In the genomic region with DNA sequence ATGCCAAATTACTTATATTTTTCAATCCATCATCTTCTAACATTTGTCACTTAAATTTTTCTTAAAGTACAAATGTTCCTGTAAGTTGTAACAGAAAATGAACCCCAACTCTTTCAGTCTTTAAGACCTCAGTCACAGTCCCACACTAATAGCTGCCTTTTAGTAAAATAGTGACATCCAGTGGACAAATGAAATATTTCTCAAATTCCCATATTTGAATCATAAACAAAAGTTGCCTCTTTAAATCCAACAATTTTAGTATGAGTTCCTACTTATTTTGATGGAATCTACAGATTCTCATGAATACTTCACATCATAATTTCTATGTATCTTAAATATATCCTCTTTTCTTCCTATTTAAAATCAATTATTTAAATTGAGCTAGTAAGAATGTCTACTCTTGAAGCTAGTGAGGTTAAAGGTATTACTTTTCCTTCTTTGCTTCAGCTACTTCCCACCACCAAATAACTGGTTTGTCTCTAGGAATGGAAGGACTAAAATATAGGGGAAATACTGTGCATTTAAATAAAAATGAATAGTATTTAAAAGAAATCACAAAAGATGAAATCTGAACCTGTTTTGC, we compare ENCODE assay signal across 8 cellular contexts. TPM values are rescaled to one million over a fixed set of nuclear protein-coding genes. Genes with fewer than 3 reads are reported as not detected.
DNase-seq lines count a peak whose midpoint lies in the region; ATAC-seq lines count a peak whose summit lies in the region.

No MANE protein-coding gene starts in this region.

- peaks cover 0 to 6% (median 4%) of the 10 kb centered on the region in 3 donors for H3K4me1 Mint-ChIP-seq in naive B cell

- ATAC-seq in HG02623 (IDR thresholded peaks at IDR 0.05; ENCODE audit: unreplicated experiment) = peak; percentile 62
- peak; percentile 37 to 40 for ATAC-seq in naive B cell (ENCODE audit: low read depth in 2 of 2)

- no peaks in the 10 kb centered on the region for H3K27me3 Mint-ChIP-seq in naive B cell

- H3K36me3 Mint-ChIP-seq in naive B cell = no peaks in the 10 kb centered on the region

- no peaks in the 10 kb centered on the region for H3K9me3 Mint-ChIP-seq in naive B cell

- DNase-seq in SKM-1 treated with dmso at 0.1 percent for 144 hours (lab: John Stamatoyannopoulos, UW; ENCODE audit: unreplicated experiment) = peak; percentile 20
- no peak for DNase-seq in SKM-1 (lab: John Stamatoyannopoulos, UW; ENCODE audit: unreplicated experiment)
- DNase-seq in NCI-H2081 (lab: John Stamatoyannopoulos, UW) = peak; percentile 8 to 11
- DNase-seq in cerebellum (ENCODE audit: low spot score) = peak; percentile 35
- DNase-seq in naive B cell = no peak
- no peak for DNase-seq in HK-2 (ENCODE audit: unreplicated experiment)
- no peak for DNase-seq in NCI-H128 (lab: John Stamatoyannopoulos, UW; ENCODE audit: unreplicated experiment)

- no peak overlapping the region for H3K27ac Mint-ChIP-seq in naive B cell

- H3K4me3 Mint-ChIP-seq in naive B cell = no peak overlapping the region

RNA-seq across cellular contexts. Expression of a gene that starts 9.2 kb away (rescaled TPM):
- 151 TPM for total RNA-seq in cerebellum
- 10 to 100 TPM; 10.3 to 18.3 (median 14.3) TPM for polyA plus RNA-seq in naive B cell (ENCODE audit: low read depth in 6 of 6)

RNA-seq across cellular contexts. Expression of a gene that starts 24.8 kb away (rescaled TPM):
- total RNA-seq in cerebellum = 82.8 TPM
- polyA plus RNA-seq in naive B cell (ENCODE audit: low read depth in 6 of 6) = 1 to 10 TPM in 3 of 6 donors, under 1 TPM in 2, not detected in 1; 0.54 to 2.6 (median 1.2) TPM

Comparison
In these comparisons a context has a peak if more than half of its experiments do, and no peak if none do; other contexts are left out.
1. DNase-seq: peak in SKM-1 treated with dmso at 0.1 percent for 144 hours (single experiment), NCI-H2081 (2 of 2) and cerebellum (single experiment); none in SKM-1 (single experiment), naive B cell (single experiment), HK-2 (single experiment) and NCI-H128 (single experiment).